35 cellular contexts compared by ENCODE assay signal in genomic region chr9:72915659-72916058, GRCh38. TPM values are rescaled to one million over a fixed set of nuclear protein-coding genes. Genes with fewer than 3 reads are reported as not detected.
DNase-seq lines count a peak whose midpoint lies in the region; ATAC-seq, FAIRE-seq and TF ChIP-seq lines count a peak whose summit lies in the region.
"Had no signal": no experiment of that assay in that cellular context is flagged by ENCODE, and none has a peak within 500 bp of the region (broad histone marks: within the 10 kb centered on the region; RNA-seq: fewer than 3 reads in every experiment).

No MANE protein-coding gene starts in this region.

- H2AFZ ChIP-seq in HepG2 (ENCODE audit: low read length) (no peak overlapping the region), PC-9 (peak overlapping the region; percentile 30; the same call in 1 of the 2 replicates)

- TF ChIP-seq CTCF in HepG2 (CRISPR knock-in tag; IDR thresholded peaks at IDR 0.05) (no peak), right lobe of liver (IDR thresholded peaks at IDR 0.05) (no peak), A549 (IDR thresholded peaks at IDR 0.05) (no peak), PC-9 (conservative IDR thresholded peaks at IDR 0.05) (no peak), vagina (IDR thresholded peaks at IDR 0.05) (no peak), uterus (IDR thresholded peaks at IDR 0.05) (no peak)

- H3K9me2 ChIP-seq in PC-9 (ENCODE audit: insufficient read depth): no peaks in the 10 kb centered on the region

- in situ Hi-C loops in HepG2 (cut with HindIII; ENCODE audit: extremely low pct_ligation_motif_present, low pct_unique_long_range_greater_than_20kb): no loop called here

- H3K4me1 ChIP-seq in HepG2 (ENCODE audit: insufficient read depth, low read length) (no peaks in the 10 kb centered on the region), right lobe of liver (peaks cover 0 to 4% (median 2%) of the 10 kb centered on the region in 4 donors), A549 (peaks cover 100% of the 10 kb centered on the region), PC-9 (replicated peaks; ENCODE audit: insufficient read depth) (no peaks in the 10 kb centered on the region), vagina (no peaks in the 10 kb centered on the region), uterus (no peaks in the 10 kb centered on the region)
- H3K4me1 ChIP-seq: BE2C; BLaER1; BLaER1 treated with 17β-estradiol and CSF1 and Interleukin-3, amounts not matched to agents 10 nM and 100 nM; Caco-2 had no signal

- H4K20me1 ChIP-seq in HepG2 (ENCODE audit: insufficient read depth, low read length) (no peaks in the 10 kb centered on the region), PC-9 (ENCODE audit: insufficient read depth) (no peaks in the 10 kb centered on the region)
- H4K20me1 ChIP-seq: BLaER1; BLaER1 treated with 17β-estradiol and CSF1 and Interleukin-3, amounts not matched to agents 10 nM and 100 nM had no signal

- peaks cover 12 to 73% of the 10 kb centered on the region in 2 experiments; a peak in 4 of 5 replicates for H3K36me3 ChIP-seq in HepG2 (replicated peaks in 1 of 2; ENCODE audit: control insufficient read depth in 1 of 2, insufficient read depth in 2 of 2, low read length in 2 of 2)
- peaks cover 0 to 98% (median 29%) of the 10 kb centered on the region in 4 donors for H3K36me3 ChIP-seq in right lobe of liver
- H3K36me3 ChIP-seq in PC-9 (ENCODE audit: low read depth): no peaks in the 10 kb centered on the region
- H3K36me3 ChIP-seq in vagina: peaks cover 0 to 8% of the 10 kb centered on the region in 2 donors
- H3K36me3 ChIP-seq in uterus: no peaks in the 10 kb centered on the region
- H3K36me3 ChIP-seq: BE2C; BLaER1; BLaER1 treated with 17β-estradiol and CSF1 and Interleukin-3, amounts not matched to agents 10 nM and 100 nM had no signal

- WGBS in HepG2 (ENCODE audit: low lambda C conversion rate): 93% methylated on average over 4 of the region's 5 CpGs
- WGBS in right lobe of liver (ENCODE audit: insufficient coverage, low coverage, low lambda C conversion rate, missing lambda C conversion rate): 87% methylated on average over 5 of the region's 5 CpGs
- WGBS in A549 (ENCODE audit: missing lambda C conversion rate): 38% methylated on average over 5 of the region's 5 CpGs

- ATAC-seq in HepG2 (no peak), right lobe of liver (no peak), A549 (peak in 1 of 2 experiments; percentile 5; a peak in 1 of 6 replicates)
- ATAC-seq: CD8-positive, alpha-beta T cell had no signal

- H3K79me2 ChIP-seq in HepG2 (ENCODE audit: insufficient read depth, low read length) (no peaks in the 10 kb centered on the region), PC-9 (ENCODE audit: low read depth) (no peaks in the 10 kb centered on the region)

- POLR2A ChIA-PET in HepG2 (lab: Yijun Ruan, JAX): no interaction called here
- POLR2A ChIA-PET in A549 (lab: Yijun Ruan, JAX): no interaction called here
- POLR2A ChIA-PET in PC-9 (lab: Charles Lee; ENCODE audit: unreplicated experiment): no interaction called here

- H3K4me2 ChIP-seq in HepG2 (ENCODE audit: low read depth, low read length) (no peak overlapping the region), A549 (peak overlapping the region; percentile 94), PC-9 (no peak overlapping the region)
- H3K4me2 ChIP-seq: BLaER1; BLaER1 treated with 17β-estradiol and CSF1 and Interleukin-3, amounts not matched to agents 10 nM and 100 nM had no signal

- no peak overlapping the region for H3K9ac ChIP-seq in HepG2 (ENCODE audit: insufficient read depth, low read depth, low read length)
- H3K9ac ChIP-seq: BLaER1; BLaER1 treated with 17β-estradiol and CSF1 and Interleukin-3, amounts not matched to agents 10 nM and 100 nM had no signal

- DNase-seq in HepG2 (ENCODE audit: low spot score) (no peak), right lobe of liver (no peak), A549 (ENCODE audit: low read depth in 1 of 2, low spot score in 1 of 2) (no peak), PC-9 (no peak), vagina (ENCODE audit: extremely low spot score in 2 of 2) (no peak), uterus (no peak)
- DNase-seq: 8988T; ACHN; AML-193; BE2C; C1 segment of cervical spinal cord; Caco-2; Calu3; CD4-positive, alpha-beta memory T cell; CD4-positive, alpha-beta T cell; CD4-positive, CD25-positive, alpha-beta regulatory T cell; CD8-positive, alpha-beta memory T cell; CD8-positive, alpha-beta T cell; COR-L47; DMS 273 treated with DMSO at 0.1 percent for 48 hours; DMS153; DMS53; DMS79; DMS79 treated with DMSO at 0.1 percent for 48 hours; DND-41; EL had no signal

- H3K4me3 ChIP-seq in HepG2 (replicated peaks in 1 of 3; ENCODE audit: insufficient read depth in 1 of 3, low read depth in 2 of 3, low read length in 3 of 3): no peak overlapping the region
- H3K4me3 ChIP-seq in right lobe of liver: no peak overlapping the region
- H3K4me3 ChIP-seq in A549: no peak overlapping the region
- H3K4me3 ChIP-seq in PC-9: no peak overlapping the region
- H3K4me3 ChIP-seq in vagina: no peak overlapping the region
- no peak overlapping the region for H3K4me3 ChIP-seq in uterus
- H3K4me3 ChIP-seq: BLaER1; BLaER1 treated with 17β-estradiol and CSF1 and Interleukin-3, amounts not matched to agents 10 nM and 100 nM had no signal

- H3K27ac ChIP-seq in HepG2 (ENCODE audit: extremely low read length, insufficient read depth, low read length) (no peak overlapping the region), right lobe of liver (no peak overlapping the region), A549 (peak overlapping the region; percentile 72 to 75), PC-9 (no peak overlapping the region), vagina (no peak overlapping the region), uterus (no peak overlapping the region)
- H3K27ac ChIP-seq: 22Rv1; BLaER1; BLaER1 treated with 17β-estradiol and CSF1 and Interleukin-3, amounts not matched to agents 10 nM and 100 nM; C4-2B had no signal

- no peak for TF ChIP-seq RAD21 in HepG2 (CRISPR knock-in tag; IDR thresholded peaks at IDR 0.05)
- TF ChIP-seq RAD21 in A549 (conservative IDR thresholded peaks at IDR 0.05 in 1 of 2, IDR thresholded peaks at IDR 0.05 in 1 of 2): no peak

- TF ChIP-seq POLR2A in HepG2 (IDR thresholded peaks at IDR 0.05; ENCODE audit: insufficient read depth in 1 of 2, low read depth in 2 of 2, low read length in 2 of 2): no peak
- TF ChIP-seq POLR2A in right lobe of liver (IDR thresholded peaks at IDR 0.05): no peak
- no peak for TF ChIP-seq POLR2A in A549 (IDR thresholded peaks at IDR 0.05; ENCODE audit: low read length)
- no peak for TF ChIP-seq POLR2A in vagina (IDR thresholded peaks at IDR 0.05)
- TF ChIP-seq POLR2A in uterus (IDR thresholded peaks at IDR 0.05): no peak

- no peaks in the 10 kb centered on the region; the same call in 1 of the 2 replicates for H3F3A ChIP-seq in PC-9 (ENCODE audit: insufficient read depth, low read depth)

- CTCF ChIA-PET in HepG2 (lab: Yijun Ruan, JAX; ENCODE audit: low intra/inter-chr PET ratio, low total read pairs): no interaction called here
- CTCF ChIA-PET in A549 (lab: Yijun Ruan, JAX): interaction anchor here (2.3 kb wide), 1 partner anchor 16 kb away, joined by 11 read pairs; no protein-coding TSS in a partner anchor
- CTCF ChIA-PET in PC-9 (lab: Charles Lee): interaction anchor here (0.6 kb wide), 1 partner anchor 228 kb away, joined by 5 read pairs; no protein-coding TSS in a partner anchor

- H3K9me3 ChIP-seq in HepG2 (ENCODE audit: low read length): no peaks in the 10 kb centered on the region
- no peaks in the 10 kb centered on the region for H3K9me3 ChIP-seq in right lobe of liver
- no peaks in the 10 kb centered on the region for H3K9me3 ChIP-seq in A549
- no peaks in the 10 kb centered on the region for H3K9me3 ChIP-seq in PC-9 (ENCODE audit: insufficient read depth, low read depth)
- H3K9me3 ChIP-seq in vagina: no peaks in the 10 kb centered on the region
- no peaks in the 10 kb centered on the region for H3K9me3 ChIP-seq in uterus
- H3K9me3 ChIP-seq: BE2C; BLaER1; BLaER1 treated with 17β-estradiol and CSF1 and Interleukin-3, amounts not matched to agents 10 nM and 100 nM; Caco-2 had no signal

- no TSS peak for BruUV-seq in HepG2 (replicated peaks; lab: Mats Ljungman, UMichigan)
- BruUV-seq in PC-9 (replicated peaks; lab: Mats Ljungman, UMichigan): no TSS peak

- H3K27me3 ChIP-seq in HepG2 (ENCODE audit: control insufficient read depth in 1 of 2, insufficient read depth in 2 of 2, low read length in 2 of 2) (no peaks in the 10 kb centered on the region), right lobe of liver (no peaks in the 10 kb centered on the region), PC-9 (ENCODE audit: insufficient read depth, low read depth) (no peaks in the 10 kb centered on the region), vagina (no peaks in the 10 kb centered on the region), uterus (no peaks in the 10 kb centered on the region)
- H3K27me3 ChIP-seq: BE2C; BLaER1; BLaER1 treated with 17β-estradiol and CSF1 and Interleukin-3, amounts not matched to agents 10 nM and 100 nM had no signal

- intact Hi-C loops in HepG2 (cut with micrococcal nuclease; ENCODE audit: unreplicated experiment) (no loop called here), right lobe of liver (cut with DNase I) (no loop called here), PC-9 (cut with micrococcal nuclease; ENCODE audit: unreplicated experiment) (no loop called here), vagina (cut with DNase I) (no loop called here), uterus (cut with DNase I; ENCODE audit: low total_unique reads) (no loop called here)

- FAIRE-seq in HepG2 (lab: Jason Lieb, UNC) (no peak), A549 (lab: Jason Lieb, UNC) (no peak)
- FAIRE-seq: A204.1, D721Med had no signal

- TF ChIP-seq EP300 in HepG2 (IDR thresholded peaks at IDR 0.05; ENCODE audit: low read depth in 2 of 2, low read length in 2 of 2) (no peak), HepG2 (CRISPR knock-in tag; IDR thresholded peaks at IDR 0.05; ENCODE audit: borderline replicate concordance) (no peak), A549 (IDR thresholded peaks at IDR 0.05) (no peak)

RNA-seq across cellular contexts. Expression of gene ALDH1A1, which starts 37.2 kb away (rescaled TPM):
- total RNA-seq in HepG2 (2016; rRNA removed; fragmentation: Illumina TruSeq; extraction: Trizol): 439 and 686 TPM in 2 replicates
- 23.4 and 28.1 TPM in 2 replicates for total RNA-seq in HepG2 (2016; cell fraction: cytosol; rRNA removed; fragmentation: Illumina TruSeq; extraction: Trizol; ENCODE audit: low read depth)
- total RNA-seq in HepG2 (2016; cell fraction: insoluble cytoplasmic fraction; rRNA removed; fragmentation: Illumina TruSeq; extraction: Trizol): 431 and 688 TPM in 2 replicates
- total RNA-seq in HepG2 (2016; cell fraction: membrane; rRNA removed; fragmentation: Illumina TruSeq; extraction: Trizol): 55.9 and 65.7 TPM in 2 replicates
- total RNA-seq in HepG2 (2016; cell fraction: nucleus; rRNA removed; fragmentation: Illumina TruSeq; extraction: Trizol): 230 and 235 TPM in 2 replicates
- polyA plus RNA-seq in HepG2 (2011; rRNA removed): 50.0 and 88.2 TPM in 2 replicates
- 43.0 and 53.0 TPM in 2 replicates for polyA plus RNA-seq in HepG2 (2011; cell fraction: cytosol; rRNA removed)
- polyA plus RNA-seq in HepG2 (2011; cell fraction: nucleus; rRNA removed): 15.1 and 17.0 TPM in 2 replicates
- polyA plus RNA-seq in HepG2 (2012): 160 and 206 TPM in 2 replicates
- 21.3 and 24.3 TPM in 2 replicates for polyA plus RNA-seq in HepG2 (2016; cell fraction: cytosol; fragmentation: Illumina TruSeq; extraction: Trizol; ENCODE audit: low read depth)
- polyA plus RNA-seq in HepG2 (2016; cell fraction: insoluble cytoplasmic fraction; fragmentation: Illumina TruSeq; extraction: Trizol; ENCODE audit: low read depth): 619 and 655 TPM in 2 replicates
- 40.3 and 48.6 TPM in 2 replicates for polyA plus RNA-seq in HepG2 (2016; cell fraction: membrane; fragmentation: Illumina TruSeq; extraction: Trizol; ENCODE audit: low read depth)
- polyA plus RNA-seq in HepG2 (2016; cell fraction: nucleus; fragmentation: Illumina TruSeq; extraction: Trizol; ENCODE audit: insufficient read depth, low read depth): 212 and 215 TPM in 2 replicates
- 40.3 TPM in 1 of 2 replicates, not detected in the other for polyA minus RNA-seq in HepG2 (2011; rRNA and poly(A)+ RNA removed; ENCODE audit: low replicate concordance)
- 50.9 and 76.9 TPM in 2 replicates for polyA minus RNA-seq in HepG2 (2011; cell fraction: cytosol; rRNA and poly(A)+ RNA removed)
- polyA minus RNA-seq in HepG2 (2011; cell fraction: nucleus; rRNA and poly(A)+ RNA removed): 88.4 and 90.4 TPM in 2 replicates
- 1,000 to 10,000 TPM in 1 of 6 experiments, 100 to 1,000 TPM in 5; 309 to 1,702 (median 521) TPM for total RNA-seq in right lobe of liver
- 6,119 and 8,617 TPM in 2 replicates for polyA plus RNA-seq in A549 (2011; rRNA removed)
- 2,623 and 3,095 TPM in 2 replicates for polyA plus RNA-seq in A549 (2012; cell fraction: cytosol; rRNA removed)
- polyA plus RNA-seq in A549 (2012; cell fraction: nucleus; rRNA removed): 1,463 and 2,252 TPM in 2 replicates
- polyA plus RNA-seq in A549 (2017; fragmentation: RNase III; extraction: RNeasy Plus Mini Kit Qiagen cat#74134 plus additional on column Dnase treatment): 9,362 to 9,987 TPM (median 9,373 TPM) in 3 replicates
- polyA minus RNA-seq in A549 (2011; rRNA and poly(A)+ RNA removed): 2,553 and 2,631 TPM in 2 replicates
- 2.3 and 3.7 TPM in 2 replicates for total RNA-seq in PC-9 (2021)
- 126 TPM for total RNA-seq in vagina
- 100 to 1,000 TPM in 3 of 4 donors, 10 to 100 TPM in 1; 87.9 to 287 (median 166) TPM for total RNA-seq in uterus
- total RNA-seq: A172; B cell; CD8-positive, alpha-beta T cell; Daoy had no signal
- polyA plus RNA-seq: CD4-positive, alpha-beta memory T cell; CD8-positive, alpha-beta memory T cell had no signal

Comparison
In these comparisons a context has a peak if more than half of its experiments do, and no peak if none do; other contexts are left out.
1. H3K27ac ChIP-seq: peak in A549 (2 of 2); none in HepG2 (single experiment), right lobe of liver (0 of 3), PC-9 (single experiment), vagina (single experiment) and uterus (0 of 2).
2. Of the 38 proteins assayed by ChIP-seq in both HepG2 and A549: peak only in HepG2: none; only in A549: HMGXB4, HOXA7, JUN and POLR2AphosphoS2; in both: none; in neither: 33; mixed calls (peak in some experiments, not most) for 1.